Comparison of ENCODE assay signal across 1 cellular context in the genomic region with DNA sequence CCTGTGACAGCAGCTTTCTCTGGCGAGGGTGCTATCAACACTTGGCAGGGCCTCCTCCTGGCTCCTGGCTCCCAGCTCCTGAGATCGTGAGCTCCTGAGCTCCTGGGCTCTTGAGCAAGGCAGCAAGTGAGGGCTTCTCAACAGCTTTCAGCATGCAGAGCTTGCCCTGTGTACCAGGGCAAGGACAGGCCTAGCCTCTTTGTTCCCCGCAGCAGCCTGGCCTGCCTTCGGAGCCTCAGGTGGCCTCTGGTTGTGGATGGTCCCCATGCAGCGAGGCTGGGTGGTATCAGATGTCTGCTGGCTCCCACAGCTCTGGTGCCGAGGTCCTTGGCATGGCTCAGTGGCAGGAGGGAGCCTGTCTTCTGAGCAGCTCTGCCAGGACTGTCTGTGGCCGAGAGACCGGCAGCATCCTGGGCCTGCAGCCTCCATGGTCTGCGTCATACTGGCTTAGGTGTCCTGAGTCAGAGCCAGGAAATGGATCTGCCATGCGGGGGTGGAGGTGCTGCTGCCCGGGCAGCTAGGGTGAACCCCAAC.
TF ChIP-seq lines count a peak whose summit lies in the region.

No MANE protein-coding gene starts in this region.

TF ChIP-seq in SK-N-SH, 30 proteins besides CTCF, POLR2A, EP300 and RAD21 (continued from another document):
- TF ChIP-seq TAF1 (IDR thresholded peaks at IDR 0.05; ENCODE audit: borderline replicate concordance, low read depth, low read length) (peak; percentile 21; the same call in 1 of the 2 replicates), NFIC (IDR thresholded peaks at IDR 0.05; ENCODE audit: borderline replicate concordance) (peak; percentile 74; the same call in 1 of the 2 replicates)
- TF ChIP-seq, protein P1, sequence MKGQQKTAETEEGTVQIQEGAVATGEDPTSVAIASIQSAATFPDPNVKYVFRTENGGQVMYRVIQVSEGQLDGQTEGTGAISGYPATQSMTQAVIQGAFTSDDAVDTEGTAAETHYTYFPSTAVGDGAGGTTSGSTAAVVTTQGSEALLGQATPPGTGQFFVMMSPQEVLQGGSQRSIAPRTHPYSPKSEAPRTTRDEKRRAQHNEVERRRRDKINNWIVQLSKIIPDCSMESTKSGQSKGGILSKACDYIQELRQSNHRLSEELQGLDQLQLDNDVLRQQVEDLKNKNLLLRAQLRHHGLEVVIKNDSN (IDR thresholded peaks at IDR 0.05; ENCODE audit: borderline replicate concordance, low read depth) = no peak
- TF ChIP-seq, protein P2, sequence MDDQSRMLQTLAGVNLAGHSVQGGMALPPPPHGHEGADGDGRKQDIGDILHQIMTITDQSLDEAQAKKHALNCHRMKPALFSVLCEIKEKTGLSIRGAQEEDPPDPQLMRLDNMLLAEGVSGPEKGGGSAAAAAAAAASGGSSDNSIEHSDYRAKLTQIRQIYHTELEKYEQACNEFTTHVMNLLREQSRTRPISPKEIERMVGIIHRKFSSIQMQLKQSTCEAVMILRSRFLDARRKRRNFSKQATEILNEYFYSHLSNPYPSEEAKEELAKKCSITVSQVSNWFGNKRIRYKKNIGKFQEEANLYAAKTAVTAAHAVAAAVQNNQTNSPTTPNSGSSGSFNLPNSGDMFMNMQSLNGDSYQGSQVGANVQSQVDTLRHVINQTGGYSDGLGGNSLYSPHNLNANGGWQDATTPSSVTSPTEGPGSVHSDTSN (IDR thresholded peaks at IDR 0.05) = no peak
TF ChIP-seq in SK-N-SH: peak in this region for 6.
